ENCODE assay signal across 2 cellular contexts in the genomic region with DNA sequence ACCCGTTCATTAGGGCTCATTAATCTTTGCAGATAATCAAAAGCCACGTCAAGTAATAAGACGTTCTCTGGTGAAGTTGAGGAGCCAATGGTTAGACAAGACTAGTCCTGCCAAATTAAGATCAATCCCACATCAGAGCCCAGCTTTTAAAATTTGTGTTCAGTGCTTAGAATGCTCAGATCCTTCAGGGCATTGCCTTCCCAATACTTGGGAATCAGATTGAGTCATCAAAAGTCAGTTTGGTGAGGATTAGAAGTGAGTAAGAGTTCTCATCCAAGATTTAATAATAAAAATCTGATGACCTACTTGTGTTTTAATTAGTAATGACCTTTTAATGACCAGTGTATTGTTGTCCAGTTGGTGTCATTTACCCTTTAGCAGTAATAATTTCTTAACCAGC.
TF ChIP-seq lines count a peak whose summit lies in the region.

No MANE protein-coding gene starts in this region.

TF ChIP-seq in A549, 52 proteins besides CTCF, POLR2A, EP300 and RAD21:
- TF ChIP-seq KDM5A (IDR thresholded peaks at IDR 0.05) (no peak), FOSL2 (IDR thresholded peaks at IDR 0.05) (no peak), FOSL2 (CRISPR knock-in tag; IDR thresholded peaks at IDR 0.05) (0 out of 2 replicates have a peak, but pooled peaks have one; percentile 5)
TF ChIP-seq in A549: peak in this region for 1.

TF ChIP-seq in SK-N-SH, 30 proteins besides CTCF, POLR2A, EP300 and RAD21:
- TF ChIP-seq FOXM1 (IDR thresholded peaks at IDR 0.05; ENCODE audit: low read depth) (no peak), FOXJ3 (CRISPR knock-in tag; IDR thresholded peaks at IDR 0.05) (no peak), MAX (IDR thresholded peaks at IDR 0.05; ENCODE audit: low read depth) (no peak), TAF1 (IDR thresholded peaks at IDR 0.05; ENCODE audit: borderline replicate concordance, low read depth, low read length) (no peak)
